ENCODE assay signal across 13 cellular contexts in genomic region chr5:172144931-172145869, GRCh38. TPM values are rescaled to one million over a fixed set of nuclear protein-coding genes. Genes with fewer than 3 reads are reported as not detected.
DNase-seq lines count a peak whose midpoint lies in the region; ATAC-seq, FAIRE-seq and TF ChIP-seq lines count a peak whose summit lies in the region.
"Had no signal": no experiment of that assay in that cellular context is flagged by ENCODE, and none has a peak within 500 bp of the region (broad histone marks: within the 10 kb centered on the region; RNA-seq: fewer than 3 reads in every experiment).

No MANE protein-coding gene starts in this region.

- H3K4me1 Mint-ChIP-seq in CD8-positive, alpha-beta memory T cell, result peaks cover 78 to 95% (median 93%) of the 10 kb centered on the region in 3 donors
- peaks cover 55% of the 10 kb centered on the region for H3K4me1 Mint-ChIP-seq in T-helper 17 cell

- H3K4me3 ChIP-seq in CD8-positive, alpha-beta memory T cell (ENCODE audit: low read length), result no peak overlapping the region
- H3K4me3 ChIP-seq in gastroesophageal sphincter, result no peak overlapping the region
- H3K4me3 ChIP-seq: mucosa of descending colon had no signal

- H3K4me1 ChIP-seq in CD8-positive, alpha-beta memory T cell (ENCODE audit: insufficient read depth, low read length), result peaks cover 93% of the 10 kb centered on the region
- peaks cover 0 to 15% (median 0%) of the 10 kb centered on the region in 3 donors for H3K4me1 ChIP-seq in gastroesophageal sphincter

- H3K9me3 Mint-ChIP-seq in CD8-positive, alpha-beta memory T cell, result no peaks in the 10 kb centered on the region

- peaks cover 27% of the 10 kb centered on the region for H3K36me3 ChIP-seq in CD8-positive, alpha-beta memory T cell (ENCODE audit: insufficient read depth, low read length)
- peaks cover 0 to 14% of the 10 kb centered on the region in 2 donors for H3K36me3 ChIP-seq in gastroesophageal sphincter

- TF ChIP-seq EP300 in gastroesophageal sphincter (IDR thresholded peaks at IDR 0.05), result no peak

- no peaks in the 10 kb centered on the region for H3K9me3 ChIP-seq in CD8-positive, alpha-beta memory T cell (ENCODE audit: low read length)
- H3K9me3 ChIP-seq in T-helper 17 cell (ENCODE audit: control insufficient read depth, low read length, poor library complexity, severe bottlenecking) (no peaks in the 10 kb centered on the region), gastroesophageal sphincter (no peaks in the 10 kb centered on the region)
- H3K9me3 ChIP-seq: mucosa of descending colon had no signal

- H3K27ac ChIP-seq in CD8-positive, alpha-beta memory T cell (ENCODE audit: low read depth, low read length), result peak overlapping the region; percentile 38
- H3K27ac ChIP-seq in gastroesophageal sphincter, result peak overlapping the region in 3 of 4 donors; percentile 22 to 55 (median 37)

- peak overlapping the region; percentile 63 to 98 (median 93) for H3K27ac Mint-ChIP-seq in CD8-positive, alpha-beta memory T cell
- peak overlapping the region; percentile 95 for H3K27ac Mint-ChIP-seq in T-helper 17 cell

- peak in 1 of 5 donors; percentile 12 for DNase-seq in CD8-positive, alpha-beta memory T cell
- DNase-seq in T-helper 17 cell (no peak), pons (ENCODE audit: low spot score) (peak; percentile 88), GM19240 (ENCODE audit: insufficient read length, low spot score) (no peak), GM19239 (ENCODE audit: insufficient read length, low spot score) (no peak), T-helper 1 cell (no peak)
- DNase-seq: NCI-H1092 treated with DMSO at 0.1 percent for 48 hours; stimulated activated CD4-positive, alpha-beta T cell treated with anti-CD3 and anti-CD28 coated beads, Interleukin-4, amount 100 ng/mL, for 4 hours had no signal

- CTCF ChIA-PET in CD8-positive, alpha-beta memory T cell (lab: Charles Lee), result interaction anchor here (0.6 to 1.5 kb wide), 3 partner anchors 39 to 44 kb away, joined by 3 to 5 read pairs (median 3); no protein-coding TSS in a partner anchor

- H3K36me3 Mint-ChIP-seq in CD8-positive, alpha-beta memory T cell, result peaks cover 0 to 73% (median 6%) of the 10 kb centered on the region in 3 donors
- H3K36me3 Mint-ChIP-seq in T-helper 17 cell (ENCODE audit: low read depth), result peaks cover 2% of the 10 kb centered on the region

- POLR2A ChIA-PET in CD8-positive, alpha-beta memory T cell (lab: Charles Lee), result no interaction called here

- TF ChIP-seq CTCF in gastroesophageal sphincter (IDR thresholded peaks at IDR 0.05), result no peak

- peaks cover 0 to 2% of the 10 kb centered on the region in 2 donors for H3K27me3 Mint-ChIP-seq in CD8-positive, alpha-beta memory T cell
- H3K27me3 Mint-ChIP-seq in T-helper 17 cell, result no peaks in the 10 kb centered on the region

- H3K27me3 ChIP-seq in CD8-positive, alpha-beta memory T cell (ENCODE audit: insufficient read depth, low read length, poor library complexity, severe bottlenecking), result no peaks in the 10 kb centered on the region
- no peaks in the 10 kb centered on the region for H3K27me3 ChIP-seq in gastroesophageal sphincter

- WGBS in gastroesophageal sphincter (ENCODE audit: low coverage in 1 of 2), 2 donors, result 80% methylated on average over 1 to 2 of the region's 15 CpGs

- ATAC-seq in T-helper 17 cell (no peak), gastroesophageal sphincter (no peak)
- ATAC-seq: Panc1 had no signal

- peak overlapping the region in 3 of 7 donors; percentile 19 to 52 (median 20) for H3K4me3 Mint-ChIP-seq in CD8-positive, alpha-beta memory T cell
- H3K4me3 Mint-ChIP-seq in T-helper 17 cell, result peak overlapping the region; percentile 43

- no peak for TF ChIP-seq POLR2A in gastroesophageal sphincter (IDR thresholded peaks at IDR 0.05)

- no peak for FAIRE-seq in GM19239 (lab: Jason Lieb, UNC)

RNA-seq across cellular contexts. Expression of gene STK10, which starts 42.8 kb away (rescaled TPM):
- total RNA-seq in CD8-positive, alpha-beta memory T cell, result 100 to 1,000 TPM; 113 to 118 TPM
- polyA plus RNA-seq in CD8-positive, alpha-beta memory T cell, result 170 TPM
- total RNA-seq in T-helper 17 cell (100 to 1,000 TPM; 403 to 408 TPM), gastroesophageal sphincter (10 to 100 TPM; 14.1 to 30.4 (median 19.4) TPM)

RNA-seq across cellular contexts. Expression of gene EFCAB9, which starts 48.8 kb away (rescaled TPM):
- not detected for total RNA-seq in CD8-positive, alpha-beta memory T cell
- not detected for polyA plus RNA-seq in CD8-positive, alpha-beta memory T cell
- total RNA-seq in T-helper 17 cell (not detected), gastroesophageal sphincter (not detected)
- total RNA-seq: fibroblast of lung, mucosa of descending colon, NCI-H460 had no signal
- polyA plus RNA-seq: fibroblast of lung had no signal
